ENCODE assay signal across 33 cellular contexts in genomic region chr12:26018926-26019325, GRCh38.
DNase-seq lines count a peak whose midpoint lies in the region; ATAC-seq and TF ChIP-seq lines count a peak whose summit lies in the region.
"Had no signal": no experiment of that assay in that cellular context is flagged by ENCODE, and none has a peak within 500 bp of the region (broad histone marks: within the 10 kb centered on the region; RNA-seq: fewer than 3 reads in every experiment).

No MANE protein-coding gene starts in this region.

- H3K4me2 ChIP-seq in trophoblast cell (ENCODE audit: low read length): no peak overlapping the region
- H3K4me2 ChIP-seq: hepatocyte, smooth muscle cell had no signal

- no peak overlapping the region for H2AFZ ChIP-seq in trophoblast cell (ENCODE audit: insufficient read depth, low read length, poor library complexity)
- H2AFZ ChIP-seq: hepatocyte had no signal

- no peak overlapping the region for H2AK5ac ChIP-seq in trophoblast cell (ENCODE audit: low read length)

- no peaks in the 10 kb centered on the region for H3K79me2 ChIP-seq in trophoblast cell (ENCODE audit: control insufficient read depth, insufficient read depth, low read length, poor library complexity)

- no peak overlapping the region for H3K14ac ChIP-seq in trophoblast cell (ENCODE audit: low read length)

- H3K9me3 ChIP-seq in trophoblast cell (ENCODE audit: insufficient read depth, low read depth, low read length): peaks cover 1% of the 10 kb centered on the region
- H3K9me3 ChIP-seq: adrenal gland, Caco-2, colonic mucosa, gastrocnemius medialis, left ventricle myocardium inferior had no signal

- H3K4me3 ChIP-seq in fibroblast of mammary gland (ENCODE audit: control insufficient read depth, low read depth, low read length) (no peak overlapping the region), trophoblast cell (ENCODE audit: low read depth, low read length) (no peak overlapping the region)
- H3K4me3 ChIP-seq: adrenal gland, colonic mucosa, gastrocnemius medialis, GM12878, hepatocyte, left ventricle myocardium inferior, smooth muscle cell had no signal

- H2BK120ac ChIP-seq in trophoblast cell (ENCODE audit: insufficient read depth, low read length, poor library complexity): no peak overlapping the region

- no peak overlapping the region for H4K8ac ChIP-seq in trophoblast cell (ENCODE audit: low read depth, low read length)

- no peak overlapping the region for H3K18ac ChIP-seq in trophoblast cell (ENCODE audit: low read length)

- H3K23ac ChIP-seq in trophoblast cell (ENCODE audit: low read length): no peak overlapping the region

- H4K12ac ChIP-seq in trophoblast cell (ENCODE audit: low read depth, low read length): no peak overlapping the region

- no peak overlapping the region for H3K9ac ChIP-seq in trophoblast cell (ENCODE audit: low read length)

- H2BK5ac ChIP-seq in trophoblast cell (ENCODE audit: low read depth, low read length, poor library complexity): no peak overlapping the region

- no peak overlapping the region for H3K27ac ChIP-seq in trophoblast cell (ENCODE audit: low read depth, low read length)
- H3K27ac ChIP-seq: adrenal gland, brain microvascular endothelial cell, colonic mucosa, gastrocnemius medialis, hepatocyte, left ventricle myocardium inferior had no signal

- no peak overlapping the region for H4K91ac ChIP-seq in trophoblast cell (ENCODE audit: low read depth, low read length)

- H3K79me1 ChIP-seq in trophoblast cell (ENCODE audit: low read length): no peaks in the 10 kb centered on the region

- TF ChIP-seq CTCF in fibroblast of mammary gland (conservative IDR thresholded peaks at IDR 0.05; ENCODE audit: control insufficient read depth, insufficient read depth, low read depth, low read length): no peak

- H3K4me1 ChIP-seq in trophoblast cell (ENCODE audit: control insufficient read depth in 1 of 2, insufficient read depth in 2 of 2, low read length in 2 of 2): no peaks in the 10 kb centered on the region
- H3K4me1 ChIP-seq: Caco-2, colonic mucosa had no signal

- WGBS in trophoblast cell (ENCODE audit: extremely low coverage, insufficient coverage, insufficient read length): no CpG with 5 or more reads among the region's 2 CpGs

- H2BK12ac ChIP-seq in trophoblast cell (ENCODE audit: low read length): no peak overlapping the region

- no peaks in the 10 kb centered on the region for H3K36me3 ChIP-seq in trophoblast cell (ENCODE audit: control insufficient read depth in 1 of 2, insufficient read depth in 2 of 2, low read length in 2 of 2)
- H3K36me3 ChIP-seq: adrenal gland, brain microvascular endothelial cell, colonic mucosa, gastrocnemius medialis, left ventricle myocardium inferior had no signal

- ATAC-seq in GM18511 (IDR thresholded peaks at IDR 0.05; ENCODE audit: unreplicated experiment): no peak
- ATAC-seq: gastrocnemius medialis; GM12878; naive thymus-derived CD8-positive, alpha-beta T cell; stimulated activated naive CD8-positive, alpha-beta T cell treated with anti-CD3 and anti-CD28 coated beads, Interleukin-15, amount 100 ng/mL, for 72 hours had no signal

- DNase-seq in ELR (ENCODE audit: low read depth) (peak; percentile 41), LHCN-M2 (ENCODE audit: low read depth) (peak; percentile 25), fibroblast of mammary gland (ENCODE audit: low read depth) (peak; percentile 71), trophoblast cell (peak; percentile 42 to 71), SIG-M5 (lab: John Stamatoyannopoulos, UW) (no peak), middle frontal gyrus (ENCODE audit: extremely low spot score, low spot score) (no peak)
- DNase-seq: ACHN; activated CD4-positive, alpha-beta T cell treated with anti-CD3 and anti-CD28 coated beads for 48 hours; activated naive CD4-positive, alpha-beta T cell treated with Interleukin-2 at 50 U/mL for 16 hours; activated T-cell treated with anti-CD3 and anti-CD28 coated beads, Interleukin-2, amount 50 U/mL, for 48 hours; adrenal gland; brain microvascular endothelial cell; C1 segment of cervical spinal cord; Caco-2; colonic mucosa; DMS79; effector CD8-positive, alpha-beta T cell; gastrocnemius medialis; left ventricle myocardium inferior; naive thymus-derived CD8-positive, alpha-beta T cell; NCI-H1048; NCI-H1694; NCI-H526; NK-92 treated with Interleukin-12 subunit alpha and Interleukin-12 subunit beta, amount 100 ng/mL, for 24 hours; nucleus accumbens; Right ventricle myocardium superior; stimulated activated CD4-positive, alpha-beta T cell treated with anti-CD3 and anti-CD28 coated beads, Interleukin-1b, Interleukin-23, amount 100 ng/mL, for 48 hours; stimulated activated CD8-positive, alpha-beta memory T cell treated with anti-CD3 and anti-CD28 coated beads, Interleukin-4, amount 100 ng/mL, for 48 hours; stimulated activated naive CD8-positive, alpha-beta T cell treated with anti-CD3 and anti-CD28 coated beads, Interleukin-15, amount 100 ng/mL, for 72 hours had no signal

- peak overlapping the region; percentile 40 for H3K4ac ChIP-seq in trophoblast cell (ENCODE audit: low read depth, low read length)

- no peaks in the 10 kb centered on the region for H3K27me3 ChIP-seq in trophoblast cell (ENCODE audit: insufficient read depth, low read length)
- H3K27me3 ChIP-seq: adrenal gland, brain microvascular endothelial cell, colonic mucosa, gastrocnemius medialis, hepatocyte had no signal

Comparison
In these comparisons a context has a peak if more than half of its experiments do, and no peak if none do; other contexts are left out.
1. DNase-seq: peak in ELR (single experiment), LHCN-M2 (single experiment), fibroblast of mammary gland (single experiment) and trophoblast cell (2 of 2); none in SIG-M5 (single experiment) and middle frontal gyrus (single experiment).